In genomic region chr1:26306290-26307221, GRCh38 we compare ENCODE assay signal across 8 cellular contexts. TPM values are rescaled to one million over a fixed set of nuclear protein-coding genes. Genes with fewer than 3 reads are reported as not detected.
DNase-seq lines count a peak whose midpoint lies in the region; ATAC-seq and TF ChIP-seq lines count a peak whose summit lies in the region.

UBXN11 (minus strand) TSS chr1:26306636; CDS start chr1:26302883, 3,753 bp downstream.

- CTCF ChIA-PET in Calu3 (lab: Charles Lee), result interaction anchor here (0.8 to 0.9 kb wide), 2 partner anchors 15 to 31 kb away, joined by 3 read pairs; no protein-coding TSS in a partner anchor

- no peaks in the 10 kb centered on the region for H3K27me3 ChIP-seq in HUES48 (ENCODE audit: control insufficient read depth, insufficient read depth, low read length)
- H3K27me3 ChIP-seq in NT2/D1 (ENCODE audit: insufficient read depth, insufficient read length), result no peaks in the 10 kb centered on the region
- no peaks in the 10 kb centered on the region for H3K27me3 ChIP-seq in endodermal cell (ENCODE audit: control insufficient read depth, insufficient read depth, low read length, poor library complexity, severe bottlenecking)

- 3 to 9% methylated on average over 21 to 47 of the region's 51 CpGs for WGBS in endodermal cell (ENCODE audit: insufficient coverage in 1 of 2, insufficient read length in 1 of 2), 2 experiments
- WGBS in mesodermal cell (ENCODE audit: insufficient coverage in 2 of 2), 2 experiments, result 1 to 2% methylated on average over 29 to 34 of the region's 51 CpGs

- H3K27ac ChIP-seq in HUES48 (ENCODE audit: low read depth, low read length) (peak within 1 kb of the TSS; percentile 73), endodermal cell (ENCODE audit: low read depth, low read length) (peak within 1 kb of the TSS; percentile 76), mesodermal cell (ENCODE audit: low read depth, low read length, severe bottlenecking) (peak within 1 kb of the TSS; percentile 71)

- H3K27ac Mint-ChIP-seq in Calu3 (ENCODE audit: unreplicated experiment) (peak within 1 kb of the TSS; percentile 89), endodermal cell (peak within 1 kb of the TSS; percentile 98)

- peak; percentile 96 for ATAC-seq in GM21423 (IDR thresholded peaks at IDR 0.05; ENCODE audit: unreplicated experiment)

- H3K9me3 ChIP-seq in HUES48 (ENCODE audit: control insufficient read depth, insufficient read depth, low read length) (no peaks in the 10 kb centered on the region), NT2/D1 (ENCODE audit: insufficient read depth, low read length) (no peaks in the 10 kb centered on the region), endodermal cell (ENCODE audit: control insufficient read depth, low read length) (no peaks in the 10 kb centered on the region), mesodermal cell (ENCODE audit: control insufficient read depth, low read length) (no peaks in the 10 kb centered on the region)

- H3K36me3 ChIP-seq in HUES48 (ENCODE audit: control insufficient read depth, insufficient read depth, low read length) (no peaks in the 10 kb centered on the region), NT2/D1 (ENCODE audit: insufficient read depth, insufficient read length, low read length) (peaks cover 3% of the 10 kb centered on the region), endodermal cell (ENCODE audit: control insufficient read depth, insufficient read depth, low read length) (no peaks in the 10 kb centered on the region), mesodermal cell (ENCODE audit: control insufficient read depth, insufficient read depth, low read length) (no peaks in the 10 kb centered on the region)

- DNase-seq in Calu3 (peak; percentile 89), NT2/D1 (ENCODE audit: low read depth, low spot score) (peak; percentile 99), endodermal cell (peak; percentile 99)
- peak; percentile 66 to 84 (median 78) for DNase-seq in activated CD8-positive, alpha-beta memory T cell treated with anti-CD3 and anti-CD28 coated beads for 48 hours (ENCODE audit: low read depth in 2 of 3, low spot score in 2 of 3)
- DNase-seq in stimulated activated CD8-positive, alpha-beta memory T cell treated with anti-CD3 and anti-CD28 coated beads, Interleukin-15, amount 100 ng/mL, for 24 hours (ENCODE audit: low read depth), result peak; percentile 64

- no peak for TF ChIP-seq CTCF in Calu3 (IDR thresholded peaks at IDR 0.05; ENCODE audit: unreplicated experiment)
- TF ChIP-seq CTCF in endodermal cell (conservative IDR thresholded peaks at IDR 0.05), result no peak

- H3K4me1 ChIP-seq in HUES48 (ENCODE audit: control insufficient read depth, insufficient read depth, low read length), result peaks cover 10% of the 10 kb centered on the region
- peaks cover 5% of the 10 kb centered on the region for H3K4me1 ChIP-seq in NT2/D1 (ENCODE audit: insufficient read depth, insufficient read length)
- no peaks in the 10 kb centered on the region for H3K4me1 ChIP-seq in endodermal cell (ENCODE audit: control insufficient read depth, insufficient read depth, low read length)
- peaks cover 7% of the 10 kb centered on the region for H3K4me1 ChIP-seq in mesodermal cell (ENCODE audit: control insufficient read depth, insufficient read depth, low read length, poor library complexity, severe bottlenecking)

- H3K9ac ChIP-seq in HUES48 (ENCODE audit: low read depth, low read length) (peak within 1 kb of the TSS; percentile 78), NT2/D1 (ENCODE audit: insufficient read length, low read depth) (peak within 1 kb of the TSS; percentile 95), endodermal cell (ENCODE audit: extremely low read depth, low read length, poor library complexity, severe bottlenecking) (peak within 1 kb of the TSS; percentile 96)

- peaks cover 15% of the 10 kb centered on the region for H3K4me1 Mint-ChIP-seq in Calu3 (ENCODE audit: low read depth, unreplicated experiment)
- H3K4me1 Mint-ChIP-seq in endodermal cell, result peaks cover 21% of the 10 kb centered on the region

- no TSS peak for BruUV-seq in Calu3 (replicated peaks; lab: Mats Ljungman, UMichigan)

- H3K9me3 Mint-ChIP-seq in Calu3 (ENCODE audit: low read depth, unreplicated experiment) (no peaks in the 10 kb centered on the region), endodermal cell (no peaks in the 10 kb centered on the region)

- peaks cover 9% of the 10 kb centered on the region for H3K36me3 Mint-ChIP-seq in Calu3 (ENCODE audit: insufficient read depth, unreplicated experiment)
- H3K36me3 Mint-ChIP-seq in endodermal cell (ENCODE audit: low read depth), result no peaks in the 10 kb centered on the region

- intact Hi-C loops in Calu3 (cut with micrococcal nuclease; ENCODE audit: unreplicated experiment), result no loop called here

- H3K4me3 ChIP-seq in HUES48 (ENCODE audit: low read depth, low read length) (peak within 1 kb of the TSS; percentile 99), NT2/D1 (ENCODE audit: insufficient read length, low read depth) (peak within 1 kb of the TSS; percentile 99), endodermal cell (ENCODE audit: low read length) (peak within 1 kb of the TSS; percentile 97), mesodermal cell (ENCODE audit: extremely low read depth, insufficient read depth, low read length, poor library complexity, severe bottlenecking) (peak within 1 kb of the TSS; percentile 72)

- H3K4me3 Mint-ChIP-seq in Calu3 (ENCODE audit: low read depth, unreplicated experiment) (peak within 1 kb of the TSS; percentile 92), endodermal cell (peak within 1 kb of the TSS; percentile 90)

- H3K27me3 Mint-ChIP-seq in Calu3 (ENCODE audit: unreplicated experiment) (no peaks in the 10 kb centered on the region), endodermal cell (ENCODE audit: insufficient read depth) (no peaks in the 10 kb centered on the region)

RNA-seq across cellular contexts. Expression of gene UBXN11, which starts in this region (rescaled TPM):
- total RNA-seq in Calu3 (2022) (24.0 and 32.0 TPM in 2 replicates), endodermal cell (10 to 100 TPM; 24.3 to 30.3 TPM)
- 18.5 TPM for polyA plus RNA-seq in endodermal cell (2013, experiment 1 of 2)
- polyA plus RNA-seq in endodermal cell (2013, experiment 2 of 2), result 19.1 TPM
- 10.6 TPM for polyA plus RNA-seq in mesodermal cell (2013, experiment 1 of 2)
- 8.5 TPM for polyA plus RNA-seq in mesodermal cell (2013, experiment 2 of 2)

Comparison
In these comparisons a context has a peak if more than half of its experiments do, and no peak if none do; other contexts are left out.
1. Peak in every context shown above with its lines: DNase-seq, ATAC-seq, H3K4me3 ChIP-seq and H3K27ac ChIP-seq.